In genomic region chr2:235843591-235844395, GRCh38 we compare ENCODE assay signal across 26 cellular contexts.
"Had no signal": no experiment of that assay in that cellular context is flagged by ENCODE, and none has a peak within 500 bp of the region (broad histone marks: within the 10 kb centered on the region; RNA-seq: fewer than 3 reads in every experiment).

No MANE protein-coding gene starts in this region.

- H3K4me3 ChIP-seq: esophagus squamous epithelium, sigmoid colon, upper lobe of left lung had no signal

- H3K4me3 Mint-ChIP-seq: activated CD8-positive, alpha-beta T cell treated with anti-CD3 and anti-CD28 coated beads for 36 hours; activated T-cell treated with anti-CD3 and anti-CD28 coated beads, Interleukin-2, amount 50 U/mL, for 4 hours; activated T-helper 17 cell treated with anti-CD3 and anti-CD28 coated beads, Interleukin-2, amount 50 U/mL, for 72 hours; mesothelial cell of epicardium; naive thymus-derived CD4-positive, alpha-beta T cell; stimulated activated memory B cell treated with anti-CD40 and anti-IgM and Interleukin-4, amounts not matched to agents 10 μg/mL and 1 μg/mL and 100 μg/mL, for 72 hours; stimulated activated naive CD8-positive, alpha-beta T cell treated with anti-CD3 and anti-CD28 coated beads, Interleukin-15, amount 100 ng/mL, for 72 hours; WTC11 had no signal

- H3K9me3 Mint-ChIP-seq: activated CD8-positive, alpha-beta T cell treated with anti-CD3 and anti-CD28 coated beads for 36 hours; activated naive CD4-positive, alpha-beta T cell treated with anti-CD3 and anti-CD28 coated beads, Interleukin-2, amount 50 U/mL, for 72 hours; activated T-cell treated with anti-CD3 and anti-CD28 coated beads, Interleukin-2, amount 50 U/mL, for 4 hours; activated T-helper 17 cell treated with anti-CD3 and anti-CD28 coated beads, Interleukin-2, amount 50 U/mL, for 72 hours; mesothelial cell of epicardium; stimulated activated memory B cell treated with anti-CD40 and anti-IgM and Interleukin-4, amounts not matched to agents 10 μg/mL and 1 μg/mL and 100 μg/mL, for 72 hours; stimulated activated naive CD8-positive, alpha-beta T cell treated with anti-CD3 and anti-CD28 coated beads, Interleukin-15, amount 100 ng/mL, for 72 hours; WTC11 had no signal

- H3K36me3 ChIP-seq: esophagus squamous epithelium, sigmoid colon, upper lobe of left lung had no signal

- H3K27ac ChIP-seq: esophagus squamous epithelium, sigmoid colon, upper lobe of left lung had no signal

- H3K4me1 ChIP-seq: esophagus squamous epithelium, sigmoid colon, upper lobe of left lung had no signal

- H3K4me1 Mint-ChIP-seq: activated T-helper 17 cell treated with anti-CD3 and anti-CD28 coated beads, Interleukin-2, amount 50 U/mL, for 72 hours; mesothelial cell of epicardium; naive thymus-derived CD4-positive, alpha-beta T cell; stimulated activated memory B cell treated with anti-CD40 and anti-IgM and Interleukin-4, amounts not matched to agents 10 μg/mL and 1 μg/mL and 100 μg/mL, for 72 hours; stimulated activated naive CD8-positive, alpha-beta T cell treated with anti-CD3 and anti-CD28 coated beads, Interleukin-15, amount 100 ng/mL, for 72 hours had no signal

- H3K36me3 Mint-ChIP-seq: activated naive CD4-positive, alpha-beta T cell treated with anti-CD3 and anti-CD28 coated beads, Interleukin-2, amount 50 U/mL, for 72 hours; mesothelial cell of epicardium; naive thymus-derived CD4-positive, alpha-beta T cell; stimulated activated memory B cell treated with anti-CD40 and anti-IgM and Interleukin-4, amounts not matched to agents 10 μg/mL and 1 μg/mL and 100 μg/mL, for 72 hours; WTC11 had no signal

- H3K27me3 ChIP-seq: esophagus squamous epithelium, sigmoid colon, upper lobe of left lung had no signal

- H3K27ac Mint-ChIP-seq: activated CD8-positive, alpha-beta T cell treated with anti-CD3 and anti-CD28 coated beads for 36 hours; activated naive CD4-positive, alpha-beta T cell treated with anti-CD3 and anti-CD28 coated beads, Interleukin-2, amount 50 U/mL, for 72 hours; activated T-helper 17 cell treated with anti-CD3 and anti-CD28 coated beads, Interleukin-2, amount 50 U/mL, for 72 hours; mesothelial cell of epicardium; progenitor cell of endocrine pancreas; stimulated activated memory B cell treated with anti-CD40 and anti-IgM and Interleukin-4, amounts not matched to agents 10 μg/mL and 1 μg/mL and 100 μg/mL, for 72 hours had no signal

- H3K27me3 Mint-ChIP-seq: activated CD8-positive, alpha-beta T cell treated with anti-CD3 and anti-CD28 coated beads for 36 hours; activated T-helper 17 cell treated with anti-CD3 and anti-CD28 coated beads, Interleukin-2, amount 50 U/mL, for 72 hours; progenitor cell of endocrine pancreas had no signal

- H3K9me3 ChIP-seq: esophagus squamous epithelium, sigmoid colon, upper lobe of left lung had no signal

- DNase-seq: activated CD4-positive, alpha-beta T cell treated with anti-CD3 and anti-CD28 coated beads for 1 hour; activated CD4-positive, alpha-beta T cell treated with anti-CD3 and anti-CD28 coated beads, Interleukin-2, amount 50 U/mL, for 1 hour; activated CD8-positive, alpha-beta T cell treated with anti-CD3 and anti-CD28 coated beads for 36 hours; activated naive CD4-positive, alpha-beta T cell; activated T-cell treated with anti-CD3 and anti-CD28 coated beads, Interleukin-2, amount 50 U/mL, for 4 hours; dermis blood vessel endothelial cell; effector CD4-positive, alpha-beta T cell; esophagus squamous epithelium; glutamatergic neuron; left cardiac atrium; left ventricle myocardium superior; naive thymus-derived CD4-positive, alpha-beta T cell; sigmoid colon; small intestine; stimulated activated CD4-positive, alpha-beta T cell treated with anti-CD3 and anti-CD28 coated beads, Interleukin-1b, Interleukin-23, amount 100 ng/mL, for 48 hours; stimulated activated CD4-positive, alpha-beta T cell treated with anti-CD3 and anti-CD28 coated beads, Interleukin-4, amount 100 ng/mL, for 4 hours; stimulated activated CD8-positive, alpha-beta memory T cell treated with anti-CD3 and anti-CD28 coated beads, Interleukin-4, amount 100 ng/mL, for 48 hours; stimulated activated naive CD8-positive, alpha-beta T cell treated with anti-CD3 and anti-CD28 coated beads, Interleukin-15, amount 100 ng/mL, for 72 hours; T-helper 2 cell; upper lobe of left lung had no signal

- ATAC-seq: activated CD8-positive, alpha-beta T cell treated with anti-CD3 and anti-CD28 coated beads for 36 hours; activated naive CD4-positive, alpha-beta T cell treated with anti-CD3 and anti-CD28 coated beads, Interleukin-2, amount 50 U/mL, for 72 hours; activated T-cell treated with anti-CD3 and anti-CD28 coated beads, Interleukin-2, amount 50 U/mL, for 4 hours; activated T-helper 17 cell treated with anti-CD3 and anti-CD28 coated beads, Interleukin-2, amount 50 U/mL, for 72 hours; left cardiac atrium; left ventricle myocardium superior; naive thymus-derived CD4-positive, alpha-beta T cell; stimulated activated memory B cell treated with anti-CD40 and anti-IgM and Interleukin-4, amounts not matched to agents 10 μg/mL and 1 μg/mL and 100 μg/mL, for 72 hours; stimulated activated naive CD8-positive, alpha-beta T cell treated with anti-CD3 and anti-CD28 coated beads, Interleukin-15, amount 100 ng/mL, for 72 hours; WTC11 had no signal
